ENCODE assay signal across 19 cellular contexts in genomic region chr5:134564396-134564795, GRCh38.
"Had no signal": no experiment of that assay in that cellular context is flagged by ENCODE, and none has a peak within 500 bp of the region (broad histone marks: within the 10 kb centered on the region; RNA-seq: fewer than 3 reads in every experiment).

No MANE protein-coding gene starts in this region.

- DNase-seq: effector CD4-positive, alpha-beta T cell; left ventricle myocardium superior; lower lobe of right lung; natural killer cell; stimulated activated CD4-positive, alpha-beta T cell treated with anti-CD3 and anti-CD28 coated beads, Interleukin-12 subunit alpha, Interleukin-12 subunit beta, amount 100 ng/mL, for 4 hours; stimulated activated CD4-positive, alpha-beta T cell treated with anti-CD3 and anti-CD28 coated beads, Interleukin-1b, Interleukin-23, amount 100 ng/mL, for 48 hours; stimulated activated CD4-positive, alpha-beta T cell treated with anti-CD3 and anti-CD28 coated beads, Interleukin-4, amount 100 ng/mL, for 1 hour; stimulated activated CD8-positive, alpha-beta memory T cell treated with anti-CD3 and anti-CD28 coated beads, Interleukin-4, amount 100 ng/mL, for 48 hours; stimulated activated naive CD8-positive, alpha-beta T cell treated with anti-CD3 and anti-CD28 coated beads, Interleukin-15, amount 100 ng/mL, for 72 hours; thyroid gland; trophoblast cell had no signal

- H3K4me3 Mint-ChIP-seq: natural killer cell; stimulated activated naive CD8-positive, alpha-beta T cell treated with anti-CD3 and anti-CD28 coated beads, Interleukin-15, amount 100 ng/mL, for 72 hours had no signal

- H3K27ac ChIP-seq: lower lobe of right lung, neutrophil, parathyroid adenoma, right atrium auricular region, vagina had no signal

- ATAC-seq: left ventricle myocardium superior; lower lobe of right lung; natural killer cell; sciatic nerve; stimulated activated naive CD8-positive, alpha-beta T cell treated with anti-CD3 and anti-CD28 coated beads, Interleukin-15, amount 100 ng/mL, for 72 hours had no signal

- H3K4me3 ChIP-seq: dorsolateral prefrontal cortex, lower lobe of right lung, right atrium auricular region, smooth muscle cell, thyroid gland, vagina had no signal

- H3K9me3 Mint-ChIP-seq: natural killer cell; stimulated activated naive CD8-positive, alpha-beta T cell treated with anti-CD3 and anti-CD28 coated beads, Interleukin-15, amount 100 ng/mL, for 72 hours had no signal

- H3K27me3 Mint-ChIP-seq: progenitor cell of endocrine pancreas; stimulated activated naive CD8-positive, alpha-beta T cell treated with anti-CD3 and anti-CD28 coated beads, Interleukin-15, amount 100 ng/mL, for 72 hours had no signal

- H3K4me2 ChIP-seq: smooth muscle cell had no signal

- H3K36me3 Mint-ChIP-seq: natural killer cell had no signal

- H3K9me3 ChIP-seq: lower lobe of right lung, neutrophil, right atrium auricular region, thyroid gland, vagina had no signal

- H2AFZ ChIP-seq: parathyroid adenoma had no signal

- H3K27ac Mint-ChIP-seq: natural killer cell; progenitor cell of endocrine pancreas; stimulated activated naive CD8-positive, alpha-beta T cell treated with anti-CD3 and anti-CD28 coated beads, Interleukin-15, amount 100 ng/mL, for 72 hours had no signal

- H3K9ac ChIP-seq: parathyroid adenoma had no signal

- H3K27me3 ChIP-seq: dorsolateral prefrontal cortex, neutrophil, right atrium auricular region, thyroid gland, vagina had no signal
